Comparison of ENCODE assay signal across 1 cellular context in the genomic region with DNA sequence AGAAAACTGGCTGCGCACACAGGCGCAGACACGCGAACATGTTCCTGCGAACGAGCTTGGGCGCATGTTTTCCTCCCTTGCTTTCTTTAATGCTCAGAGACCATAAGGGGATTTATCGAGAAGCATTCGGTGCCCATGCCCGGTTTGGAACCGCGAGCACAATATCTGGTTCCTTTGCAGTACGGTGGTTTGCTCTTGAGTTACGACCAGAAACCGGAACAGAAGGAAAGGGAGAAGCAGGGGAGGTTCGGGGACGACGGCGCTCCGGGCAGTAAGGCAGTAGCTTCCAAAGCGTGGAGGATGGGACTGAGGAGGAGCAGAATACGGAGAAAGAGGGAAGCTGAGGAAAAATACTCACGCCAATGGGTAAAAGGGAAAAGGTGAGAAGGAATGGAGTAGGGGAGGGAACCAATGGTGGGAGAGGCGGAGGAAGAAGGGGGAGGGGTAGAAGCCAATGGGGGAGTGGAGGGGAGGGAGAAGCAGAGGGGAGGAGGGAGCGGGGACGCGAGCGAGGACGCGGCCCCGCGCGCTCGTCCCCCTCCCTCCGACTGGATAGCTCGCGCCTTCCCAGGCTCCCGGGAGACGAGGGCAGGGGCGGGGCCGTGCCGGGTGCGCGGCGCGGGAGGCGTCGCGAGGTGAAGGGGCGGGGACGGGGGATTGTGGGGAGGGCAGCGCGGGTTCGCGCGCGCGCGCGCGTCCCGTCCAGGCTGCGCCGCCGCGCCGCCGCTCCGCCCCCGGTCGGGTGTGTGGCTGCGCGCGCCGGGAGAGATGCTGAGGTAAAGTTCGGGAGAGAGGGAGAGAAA.
A peak's percentile ranks its signal among the peaks of the same experiment; 100 is the strongest.
TF ChIP-seq lines count a peak whose summit lies in the region.

No MANE protein-coding gene starts in this region.

TF ChIP-seq in H1, 55 proteins besides CTCF, POLR2A, EP300 and RAD21:
- TF ChIP-seq SIX5 (IDR thresholded peaks at IDR 0.05; ENCODE audit: low read depth, low read length) (no peak), TBP (IDR thresholded peaks at IDR 0.05; ENCODE audit: low read depth, low read length) (peak; percentile 70; the same call in 1 of the 2 replicates), EGR1 (IDR thresholded peaks at IDR 0.05; ENCODE audit: borderline replicate concordance, low read depth, low read length) (peak; percentile 64; the same call in 1 of the 2 replicates), GABPA (IDR thresholded peaks at IDR 0.05; ENCODE audit: borderline replicate concordance, insufficient read depth, low read length) (no peak), BCL11A (IDR thresholded peaks at IDR 0.05; ENCODE audit: low read depth in 2 of 2, low read length in 2 of 2) (no peak), RBBP5 (IDR thresholded peaks at IDR 0.05; ENCODE audit: borderline replicate concordance, low read depth, low read length) (peak; percentile 82), KDM4A (IDR thresholded peaks at IDR 0.05; ENCODE audit: low read depth, low read length, severe bottlenecking) (peak; percentile 76), PHF8 (conservative IDR thresholded peaks at IDR 0.05; ENCODE audit: low read depth, low read length) (peak; percentile 53), CEBPB (IDR thresholded peaks at IDR 0.05; ENCODE audit: low read depth, low read length) (no peak), TAF1 (IDR thresholded peaks at IDR 0.05; ENCODE audit: low read depth, low read length) (peak; percentile 63), CREB1 (IDR thresholded peaks at IDR 0.05) (no peak), HDAC6 (IDR thresholded peaks at IDR 0.05; ENCODE audit: low read depth, low read length) (no peak), SP1 (IDR thresholded peaks at IDR 0.05; ENCODE audit: low read depth, low read length) (peak; percentile 79), POLR2AphosphoS5 (IDR thresholded peaks at IDR 0.05; ENCODE audit: low read depth, low read length) (peak; percentile 17; the same call in 1 of the 2 replicates), KDM1A (IDR thresholded peaks at IDR 0.05; ENCODE audit: borderline replicate concordance, low read length) (peak; percentile 57; the same call in 1 of the 2 replicates), EZH2 (IDR thresholded peaks at IDR 0.05; ENCODE audit: low read depth, low read length, severe bottlenecking) (no peak), SIN3A (conservative IDR thresholded peaks at IDR 0.05 in 1 of 2, IDR thresholded peaks at IDR 0.05 in 1 of 2; ENCODE audit: low read depth in 1 of 2, low read length in 2 of 2) (peak in 1 of 2 experiments; percentile 53; a peak in 1 of 4 replicates), HDAC2 (IDR thresholded peaks at IDR 0.05; ENCODE audit: borderline replicate concordance in 1 of 2, low read depth in 2 of 2, low read length in 2 of 2) (peak; percentile 10 to 63; a peak in 1 of 4 replicates), CBX5 (IDR thresholded peaks at IDR 0.05; ENCODE audit: low read depth, low read length) (no peak), SUZ12 (IDR thresholded peaks at IDR 0.05; ENCODE audit: low read length) (peak; percentile 38; the same call in 1 of the 2 replicates), BACH1 (IDR thresholded peaks at IDR 0.05; ENCODE audit: low read length) (peak; percentile 52), ASH2L (IDR thresholded peaks at IDR 0.05; ENCODE audit: low read length) (peak; percentile 98), POU5F1 (IDR thresholded peaks at IDR 0.05; ENCODE audit: low read depth, low read length) (no peak), TAF7 (optimal IDR thresholded peaks at IDR 0.05; ENCODE audit: borderline replicate concordance, low read depth, low read length) (peak; percentile 67), FOSL1 (IDR thresholded peaks at IDR 0.05; ENCODE audit: insufficient read depth, low read depth, low read length) (no peak)
- TF ChIP-seq, protein P1, sequence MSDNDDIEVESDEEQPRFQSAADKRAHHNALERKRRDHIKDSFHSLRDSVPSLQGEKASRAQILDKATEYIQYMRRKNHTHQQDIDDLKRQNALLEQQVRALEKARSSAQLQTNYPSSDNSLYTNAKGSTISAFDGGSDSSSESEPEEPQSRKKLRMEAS (IDR thresholded peaks at IDR 0.05), result peak; percentile 43
- TF ChIP-seq, protein P2, sequence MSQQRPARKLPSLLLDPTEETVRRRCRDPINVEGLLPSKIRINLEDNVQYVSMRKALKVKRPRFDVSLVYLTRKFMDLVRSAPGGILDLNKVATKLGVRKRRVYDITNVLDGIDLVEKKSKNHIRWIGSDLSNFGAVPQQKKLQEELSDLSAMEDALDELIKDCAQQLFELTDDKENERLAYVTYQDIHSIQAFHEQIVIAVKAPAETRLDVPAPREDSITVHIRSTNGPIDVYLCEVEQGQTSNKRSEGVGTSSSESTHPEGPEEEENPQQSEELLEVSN (IDR thresholded peaks at IDR 0.05), result 0 out of 2 replicates have a peak, but pooled peaks have one; percentile 11
- TF ChIP-seq, protein P3, sequence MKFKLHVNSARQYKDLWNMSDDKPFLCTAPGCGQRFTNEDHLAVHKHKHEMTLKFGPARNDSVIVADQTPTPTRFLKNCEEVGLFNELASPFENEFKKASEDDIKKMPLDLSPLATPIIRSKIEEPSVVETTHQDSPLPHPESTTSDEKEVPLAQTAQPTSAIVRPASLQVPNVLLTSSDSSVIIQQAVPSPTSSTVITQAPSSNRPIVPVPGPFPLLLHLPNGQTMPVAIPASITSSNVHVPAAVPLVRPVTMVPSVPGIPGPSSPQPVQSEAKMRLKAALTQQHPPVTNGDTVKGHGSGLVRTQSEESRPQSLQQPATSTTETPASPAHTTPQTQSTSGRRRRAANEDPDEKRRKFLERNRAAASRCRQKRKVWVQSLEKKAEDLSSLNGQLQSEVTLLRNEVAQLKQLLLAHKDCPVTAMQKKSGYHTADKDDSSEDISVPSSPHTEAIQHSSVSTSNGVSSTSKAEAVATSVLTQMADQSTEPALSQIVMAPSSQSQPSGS (IDR thresholded peaks at IDR 0.05; ENCODE audit: low read length), result no peak
